In the genomic region with DNA sequence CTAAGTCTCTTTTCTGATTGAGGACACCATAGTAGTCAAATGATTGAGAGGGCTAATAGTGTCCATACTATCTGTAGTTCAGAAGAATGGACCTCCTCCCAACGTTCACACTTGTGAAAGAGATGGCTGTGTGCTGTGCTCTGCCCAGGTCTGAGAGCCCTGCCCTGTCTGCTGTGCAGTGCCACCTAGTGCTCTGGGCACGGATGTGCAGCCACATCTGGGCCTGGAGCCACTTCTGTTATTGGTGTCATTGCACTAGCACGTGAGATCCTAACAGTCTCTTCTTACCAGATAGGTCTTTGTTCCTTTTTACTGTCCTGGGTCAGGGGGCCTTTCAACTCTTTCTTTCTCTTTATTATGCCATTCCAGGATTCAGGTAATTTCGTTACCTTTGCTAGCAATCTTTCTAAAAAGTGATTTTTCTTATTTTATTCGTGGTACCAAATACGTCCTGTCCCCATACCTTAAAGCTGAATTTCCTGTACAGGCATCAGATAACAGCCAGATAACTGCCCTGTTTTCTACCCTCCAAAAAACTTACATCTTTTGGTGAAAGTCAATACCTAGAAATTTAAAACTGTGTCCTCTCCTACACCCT, we compare ENCODE assay signal across 1 cellular context.
A peak's percentile ranks its signal among the peaks of the same experiment; 100 is the strongest.
TF ChIP-seq lines count a peak whose summit lies in the region.

No MANE protein-coding gene starts in this region.

TF ChIP-seq in HepG2, 621 proteins besides CTCF, POLR2A, EP300 and RAD21 (continued from another document):
- TF ChIP-seq, protein P1, sequence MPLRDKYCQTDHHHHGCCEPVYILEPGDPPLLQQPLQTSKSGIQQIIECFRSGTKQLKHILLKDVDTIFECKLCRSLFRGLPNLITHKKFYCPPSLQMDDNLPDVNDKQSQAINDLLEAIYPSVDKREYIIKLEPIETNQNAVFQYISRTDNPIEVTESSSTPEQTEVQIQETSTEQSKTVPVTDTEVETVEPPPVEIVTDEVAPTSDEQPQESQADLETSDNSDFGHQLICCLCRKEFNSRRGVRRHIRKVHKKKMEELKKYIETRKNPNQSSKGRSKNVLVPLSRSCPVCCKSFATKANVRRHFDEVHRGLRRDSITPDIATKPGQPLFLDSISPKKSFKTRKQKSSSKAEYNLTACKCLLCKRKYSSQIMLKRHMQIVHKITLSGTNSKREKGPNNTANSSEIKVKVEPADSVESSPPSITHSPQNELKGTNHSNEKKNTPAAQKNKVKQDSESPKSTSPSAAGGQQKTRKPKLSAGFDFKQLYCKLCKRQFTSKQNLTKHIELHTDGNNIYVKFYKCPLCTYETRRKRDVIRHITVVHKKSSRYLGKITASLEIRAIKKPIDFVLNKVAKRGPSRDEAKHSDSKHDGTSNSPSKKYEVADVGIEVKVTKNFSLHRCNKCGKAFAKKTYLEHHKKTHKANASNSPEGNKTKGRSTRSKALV (CRISPR knock-in tag; IDR thresholded peaks at IDR 0.05) = peak; percentile 82
- peak; percentile 57 for TF ChIP-seq TEAD3 (CRISPR knock-in tag; optimal IDR thresholded peaks at IDR 0.05; ENCODE audit: borderline replicate concordance)
- no peak for TF ChIP-seq PHF8 (CRISPR knock-in tag; IDR thresholded peaks at IDR 0.05)
- TF ChIP-seq ZNF607 (CRISPR knock-in tag; IDR thresholded peaks at IDR 0.05; ENCODE audit: borderline replicate concordance) = no peak
- no peak for TF ChIP-seq SOX6 (IDR thresholded peaks at IDR 0.05)
- TF ChIP-seq SOX6 (CRISPR knock-in tag; IDR thresholded peaks at IDR 0.05) = peak; percentile 14; the same call in 1 of the 2 replicates
- no peak for TF ChIP-seq FOXA1 (IDR thresholded peaks at IDR 0.05)
- TF ChIP-seq FOXA1 (CRISPR knock-in tag; IDR thresholded peaks at IDR 0.05) = 0 out of 2 replicates have a peak, but pooled peaks have one; percentile 18
- TF ChIP-seq DPF2 (CRISPR knock-in tag; IDR thresholded peaks at IDR 0.05; ENCODE audit: borderline replicate concordance, low read depth) = no peak
- TF ChIP-seq FOSL2 (CRISPR knock-in tag; IDR thresholded peaks at IDR 0.05) = peak; percentile 43; the same call in 1 of the 2 replicates
- no peak for TF ChIP-seq SRSF4 (IDR thresholded peaks at IDR 0.05; ENCODE audit: low read depth, low read length, poor library complexity, severe bottlenecking)
- no peak for TF ChIP-seq NFE2L2 (IDR thresholded peaks at IDR 0.05; ENCODE audit: low read length)
- peak; percentile 62 for TF ChIP-seq SAP130 (CRISPR knock-in tag; IDR thresholded peaks at IDR 0.05; ENCODE audit: low read depth)
- TF ChIP-seq CEBPG (CRISPR knock-in tag; IDR thresholded peaks at IDR 0.05) = peak; percentile 46; the same call in 1 of the 2 replicates
- TF ChIP-seq, protein P2, sequence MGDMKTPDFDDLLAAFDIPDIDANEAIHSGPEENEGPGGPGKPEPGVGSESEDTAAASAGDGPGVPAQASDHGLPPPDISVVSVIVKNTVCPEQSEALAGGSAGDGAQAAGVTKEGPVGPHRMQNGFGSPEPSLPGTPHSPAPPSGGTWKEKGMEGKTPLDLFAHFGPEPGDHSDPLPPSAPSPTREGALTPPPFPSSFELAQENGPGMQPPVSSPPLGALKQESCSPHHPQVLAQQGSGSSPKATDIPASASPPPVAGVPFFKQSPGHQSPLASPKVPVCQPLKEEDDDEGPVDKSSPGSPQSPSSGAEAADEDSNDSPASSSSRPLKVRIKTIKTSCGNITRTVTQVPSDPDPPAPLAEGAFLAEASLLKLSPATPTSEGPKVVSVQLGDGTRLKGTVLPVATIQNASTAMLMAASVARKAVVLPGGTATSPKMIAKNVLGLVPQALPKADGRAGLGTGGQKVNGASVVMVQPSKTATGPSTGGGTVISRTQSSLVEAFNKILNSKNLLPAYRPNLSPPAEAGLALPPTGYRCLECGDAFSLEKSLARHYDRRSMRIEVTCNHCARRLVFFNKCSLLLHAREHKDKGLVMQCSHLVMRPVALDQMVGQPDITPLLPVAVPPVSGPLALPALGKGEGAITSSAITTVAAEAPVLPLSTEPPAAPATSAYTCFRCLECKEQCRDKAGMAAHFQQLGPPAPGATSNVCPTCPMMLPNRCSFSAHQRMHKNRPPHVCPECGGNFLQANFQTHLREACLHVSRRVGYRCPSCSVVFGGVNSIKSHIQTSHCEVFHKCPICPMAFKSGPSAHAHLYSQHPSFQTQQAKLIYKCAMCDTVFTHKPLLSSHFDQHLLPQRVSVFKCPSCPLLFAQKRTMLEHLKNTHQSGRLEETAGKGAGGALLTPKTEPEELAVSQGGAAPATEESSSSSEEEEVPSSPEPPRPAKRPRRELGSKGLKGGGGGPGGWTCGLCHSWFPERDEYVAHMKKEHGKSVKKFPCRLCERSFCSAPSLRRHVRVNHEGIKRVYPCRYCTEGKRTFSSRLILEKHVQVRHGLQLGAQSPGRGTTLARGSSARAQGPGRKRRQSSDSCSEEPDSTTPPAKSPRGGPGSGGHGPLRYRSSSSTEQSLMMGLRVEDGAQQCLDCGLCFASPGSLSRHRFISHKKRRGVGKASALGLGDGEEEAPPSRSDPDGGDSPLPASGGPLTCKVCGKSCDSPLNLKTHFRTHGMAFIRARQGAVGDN (CRISPR knock-in tag; IDR thresholded peaks at IDR 0.05) = peak; percentile 32; the same call in 1 of the 2 replicates
- TF ChIP-seq NR2F6 (IDR thresholded peaks at IDR 0.05) = no peak
- peak; percentile 35; the same call in 1 of the 2 replicates for TF ChIP-seq NR2F6 (CRISPR knock-in tag; IDR thresholded peaks at IDR 0.05)
- TF ChIP-seq RBM39 (IDR thresholded peaks at IDR 0.05; ENCODE audit: low read depth, low read length, poor library complexity, severe bottlenecking) = no peak
- TF ChIP-seq, protein P3, sequence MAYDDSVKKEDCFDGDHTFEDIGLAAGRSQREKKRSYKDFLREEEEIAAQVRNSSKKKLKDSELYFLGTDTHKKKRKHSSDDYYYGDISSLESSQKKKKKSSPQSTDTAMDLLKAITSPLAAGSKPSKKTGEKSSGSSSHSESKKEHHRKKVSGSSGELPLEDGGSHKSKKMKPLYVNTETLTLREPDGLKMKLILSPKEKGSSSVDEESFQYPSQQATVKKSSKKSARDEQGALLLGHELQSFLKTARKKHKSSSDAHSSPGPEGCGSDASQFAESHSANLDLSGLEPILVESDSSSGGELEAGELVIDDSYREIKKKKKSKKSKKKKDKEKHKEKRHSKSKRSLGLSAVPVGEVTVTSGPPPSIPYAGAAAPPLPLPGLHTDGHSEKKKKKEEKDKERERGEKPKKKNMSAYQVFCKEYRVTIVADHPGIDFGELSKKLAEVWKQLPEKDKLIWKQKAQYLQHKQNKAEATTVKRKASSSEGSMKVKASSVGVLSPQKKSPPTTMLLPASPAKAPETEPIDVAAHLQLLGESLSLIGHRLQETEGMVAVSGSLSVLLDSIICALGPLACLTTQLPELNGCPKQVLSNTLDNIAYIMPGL (CRISPR knock-in tag; IDR thresholded peaks at IDR 0.05; ENCODE audit: borderline replicate concordance in 1 of 2, low read depth in 1 of 2) = peak in 1 of 2 experiments; percentile 81; a peak in 2 of 4 replicates
- TF ChIP-seq MXI1 (IDR thresholded peaks at IDR 0.05; ENCODE audit: borderline replicate concordance, low read depth, low read length) = 0 out of 3 replicates have a peak, but pooled peaks have one; percentile 25
- TF ChIP-seq SALL1 (CRISPR knock-in tag; IDR thresholded peaks at IDR 0.05) = peak; percentile 55; the same call in 1 of the 2 replicates
- no peak for TF ChIP-seq TCF7L2 (IDR thresholded peaks at IDR 0.05; ENCODE audit: low read depth, low read length)
- no peak for TF ChIP-seq ZNF510 (CRISPR knock-in tag; IDR thresholded peaks at IDR 0.05; ENCODE audit: low read depth)
- TF ChIP-seq FOXA3 (CRISPR knock-in tag; IDR thresholded peaks at IDR 0.05) = peak; percentile 26; the same call in 1 of the 2 replicates
- no peak for TF ChIP-seq RFXAP (CRISPR knock-in tag; IDR thresholded peaks at IDR 0.05; ENCODE audit: borderline replicate concordance)
- TF ChIP-seq, protein P4, sequence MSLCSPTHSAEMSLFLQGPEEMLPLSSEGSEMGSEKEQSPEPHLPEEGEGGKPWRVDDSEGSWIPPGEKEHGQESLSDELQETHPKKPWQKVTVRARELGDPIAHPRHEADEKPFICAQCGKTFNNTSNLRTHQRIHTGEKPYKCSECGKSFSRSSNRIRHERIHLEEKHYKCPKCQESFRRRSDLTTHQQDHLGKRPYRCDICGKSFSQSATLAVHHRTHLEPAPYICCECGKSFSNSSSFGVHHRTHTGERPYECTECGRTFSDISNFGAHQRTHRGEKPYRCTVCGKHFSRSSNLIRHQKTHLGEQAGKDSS (CRISPR knock-in tag; IDR thresholded peaks at IDR 0.05; ENCODE audit: borderline replicate concordance, low read depth) = no peak
- TF ChIP-seq CBX5 (CRISPR knock-in tag; IDR thresholded peaks at IDR 0.05; ENCODE audit: borderline replicate concordance) = peak; percentile 59; the same call in 1 of the 2 replicates
- peak; percentile 20; the same call in 1 of the 2 replicates for TF ChIP-seq SOX5 (CRISPR knock-in tag; IDR thresholded peaks at IDR 0.05; ENCODE audit: borderline replicate concordance)
- TF ChIP-seq, protein P5, sequence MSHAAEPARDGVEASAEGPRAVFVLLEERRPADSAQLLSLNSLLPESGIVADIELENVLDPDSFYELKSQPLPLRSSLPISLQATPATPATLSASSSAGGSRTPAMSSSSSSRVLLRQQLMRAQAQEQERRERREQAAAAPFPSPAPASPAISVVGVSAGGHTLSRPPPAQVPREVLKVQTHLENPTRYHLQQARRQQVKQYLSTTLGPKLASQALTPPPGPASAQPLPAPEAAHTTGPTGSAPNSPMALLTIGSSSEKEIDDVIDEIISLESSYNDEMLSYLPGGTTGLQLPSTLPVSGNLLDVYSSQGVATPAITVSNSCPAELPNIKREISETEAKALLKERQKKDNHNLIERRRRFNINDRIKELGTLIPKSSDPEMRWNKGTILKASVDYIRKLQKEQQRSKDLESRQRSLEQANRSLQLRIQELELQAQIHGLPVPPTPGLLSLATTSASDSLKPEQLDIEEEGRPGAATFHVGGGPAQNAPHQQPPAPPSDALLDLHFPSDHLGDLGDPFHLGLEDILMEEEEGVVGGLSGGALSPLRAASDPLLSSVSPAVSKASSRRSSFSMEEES (CRISPR knock-in tag; IDR thresholded peaks at IDR 0.05) = peak; percentile 15; the same call in 1 of the 2 replicates
- TF ChIP-seq ZNF205 (CRISPR knock-in tag; IDR thresholded peaks at IDR 0.05) = no peak
- no peak for TF ChIP-seq FOSL1 (CRISPR knock-in tag; IDR thresholded peaks at IDR 0.05; ENCODE audit: borderline replicate concordance)
- TF ChIP-seq, protein P6, sequence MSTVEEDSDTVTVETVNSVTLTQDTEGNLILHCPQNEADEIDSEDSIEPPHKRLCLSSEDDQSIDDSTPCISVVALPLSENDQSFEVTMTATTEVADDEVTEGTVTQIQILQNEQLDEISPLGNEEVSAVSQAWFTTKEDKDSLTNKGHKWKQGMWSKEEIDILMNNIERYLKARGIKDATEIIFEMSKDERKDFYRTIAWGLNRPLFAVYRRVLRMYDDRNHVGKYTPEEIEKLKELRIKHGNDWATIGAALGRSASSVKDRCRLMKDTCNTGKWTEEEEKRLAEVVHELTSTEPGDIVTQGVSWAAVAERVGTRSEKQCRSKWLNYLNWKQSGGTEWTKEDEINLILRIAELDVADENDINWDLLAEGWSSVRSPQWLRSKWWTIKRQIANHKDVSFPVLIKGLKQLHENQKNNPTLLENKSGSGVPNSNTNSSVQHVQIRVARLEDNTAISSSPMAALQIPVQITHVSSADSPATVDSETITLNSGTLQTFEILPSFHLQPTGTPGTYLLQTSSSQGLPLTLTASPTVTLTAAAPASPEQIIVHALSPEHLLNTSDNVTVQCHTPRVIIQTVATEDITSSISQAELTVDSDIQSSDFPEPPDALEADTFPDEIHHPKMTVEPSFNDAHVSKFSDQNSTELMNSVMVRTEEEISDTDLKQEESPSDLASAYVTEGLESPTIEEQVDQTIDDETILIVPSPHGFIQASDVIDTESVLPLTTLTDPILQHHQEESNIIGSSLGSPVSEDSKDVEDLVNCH (CRISPR knock-in tag; IDR thresholded peaks at IDR 0.05) = no peak
- no peak for TF ChIP-seq MIER2 (CRISPR knock-in tag; IDR thresholded peaks at IDR 0.05)
- no peak for TF ChIP-seq SETDB1 (CRISPR knock-in tag; IDR thresholded peaks at IDR 0.05; ENCODE audit: borderline replicate concordance)
- TF ChIP-seq ATF7 (IDR thresholded peaks at IDR 0.05) = no peak
- no peak for TF ChIP-seq ATF7 (CRISPR knock-in tag; IDR thresholded peaks at IDR 0.05)
- TF ChIP-seq ZNF720 (CRISPR knock-in tag; IDR thresholded peaks at IDR 0.05) = no peak
- peak; percentile 24; the same call in 1 of the 2 replicates for TF ChIP-seq HOXA3 (CRISPR knock-in tag; IDR thresholded peaks at IDR 0.05)
- TF ChIP-seq ZNF660 (CRISPR knock-in tag; IDR thresholded peaks at IDR 0.05; ENCODE audit: borderline replicate concordance, low read depth) = no peak
- TF ChIP-seq, protein P7, sequence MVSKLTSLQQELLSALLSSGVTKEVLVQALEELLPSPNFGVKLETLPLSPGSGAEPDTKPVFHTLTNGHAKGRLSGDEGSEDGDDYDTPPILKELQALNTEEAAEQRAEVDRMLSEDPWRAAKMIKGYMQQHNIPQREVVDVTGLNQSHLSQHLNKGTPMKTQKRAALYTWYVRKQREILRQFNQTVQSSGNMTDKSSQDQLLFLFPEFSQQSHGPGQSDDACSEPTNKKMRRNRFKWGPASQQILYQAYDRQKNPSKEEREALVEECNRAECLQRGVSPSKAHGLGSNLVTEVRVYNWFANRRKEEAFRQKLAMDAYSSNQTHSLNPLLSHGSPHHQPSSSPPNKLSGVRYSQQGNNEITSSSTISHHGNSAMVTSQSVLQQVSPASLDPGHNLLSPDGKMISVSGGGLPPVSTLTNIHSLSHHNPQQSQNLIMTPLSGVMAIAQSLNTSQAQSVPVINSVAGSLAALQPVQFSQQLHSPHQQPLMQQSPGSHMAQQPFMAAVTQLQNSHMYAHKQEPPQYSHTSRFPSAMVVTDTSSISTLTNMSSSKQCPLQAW (CRISPR knock-in tag; IDR thresholded peaks at IDR 0.05) = no peak
- TF ChIP-seq, protein P8, sequence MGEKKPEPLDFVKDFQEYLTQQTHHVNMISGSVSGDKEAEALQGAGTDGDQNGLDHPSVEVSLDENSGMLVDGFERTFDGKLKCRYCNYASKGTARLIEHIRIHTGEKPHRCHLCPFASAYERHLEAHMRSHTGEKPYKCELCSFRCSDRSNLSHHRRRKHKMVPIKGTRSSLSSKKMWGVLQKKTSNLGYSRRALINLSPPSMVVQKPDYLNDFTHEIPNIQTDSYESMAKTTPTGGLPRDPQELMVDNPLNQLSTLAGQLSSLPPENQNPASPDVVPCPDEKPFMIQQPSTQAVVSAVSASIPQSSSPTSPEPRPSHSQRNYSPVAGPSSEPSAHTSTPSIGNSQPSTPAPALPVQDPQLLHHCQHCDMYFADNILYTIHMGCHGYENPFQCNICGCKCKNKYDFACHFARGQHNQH (CRISPR knock-in tag; IDR thresholded peaks at IDR 0.05) = peak; percentile 34; the same call in 1 of the 2 replicates
- TF ChIP-seq RFX5 (IDR thresholded peaks at IDR 0.05; ENCODE audit: low read depth, low read length) = no peak
